In genomic region chr16:70399951-70400350, GRCh38 we compare ENCODE assay signal across 20 cellular contexts.
"Had no signal": no experiment of that assay in that cellular context is flagged by ENCODE, and none has a peak within 500 bp of the region (broad histone marks: within the 10 kb centered on the region; RNA-seq: fewer than 3 reads in every experiment).

No MANE protein-coding gene starts in this region.

- H3K27me3 ChIP-seq: esophagus muscularis mucosa, left lung had no signal

- ATAC-seq: activated CD4-positive, alpha-beta T cell treated with anti-CD3 and anti-CD28 coated beads for 36 hours; activated T-cell treated with anti-CD3 and anti-CD28 coated beads, Interleukin-2, amount 50 U/mL, for 72 hours; left lung; natural killer cell treated with Interleukin-12 subunit alpha and Interleukin-12 subunit beta and Interleukin-15 and Interleukin-18, amount 100 ng/mL, for 72 hours had no signal

- H3K4me3 Mint-ChIP-seq: activated B cell treated with CpG ODN at 0.5 μM for 24 hours; activated CD4-positive, alpha-beta memory T cell treated with anti-CD3 and anti-CD28 coated beads for 36 hours; activated CD4-positive, alpha-beta T cell treated with anti-CD3 and anti-CD28 coated beads for 36 hours; activated naive CD4-positive, alpha-beta T cell treated with anti-CD3 and anti-CD28 coated beads, Interleukin-2, amount 50 U/mL, for 24 hours; activated T-cell treated with anti-CD3 and anti-CD28 coated beads, Interleukin-2, amount 50 U/mL, for 72 hours; brain; natural killer cell treated with Interleukin-12 subunit alpha and Interleukin-12 subunit beta and Interleukin-15 and Interleukin-18, amount 100 ng/mL, for 72 hours had no signal

- H3K27ac ChIP-seq: esophagus muscularis mucosa, left lung, thoracic aorta had no signal

- H3K36me3 Mint-ChIP-seq: activated CD4-positive, alpha-beta memory T cell treated with anti-CD3 and anti-CD28 coated beads for 36 hours; activated naive CD4-positive, alpha-beta T cell treated with anti-CD3 and anti-CD28 coated beads, Interleukin-2, amount 50 U/mL, for 24 hours; natural killer cell treated with Interleukin-12 subunit alpha and Interleukin-12 subunit beta and Interleukin-15 and Interleukin-18, amount 100 ng/mL, for 72 hours had no signal

- H3K27ac Mint-ChIP-seq: activated B cell treated with CpG ODN at 0.5 μM for 24 hours; activated CD4-positive, alpha-beta memory T cell treated with anti-CD3 and anti-CD28 coated beads for 36 hours; activated CD4-positive, alpha-beta T cell treated with anti-CD3 and anti-CD28 coated beads for 36 hours; activated naive CD4-positive, alpha-beta T cell treated with anti-CD3 and anti-CD28 coated beads, Interleukin-2, amount 50 U/mL, for 24 hours; activated T-cell treated with anti-CD3 and anti-CD28 coated beads, Interleukin-2, amount 50 U/mL, for 72 hours had no signal

- H3K9me3 ChIP-seq: esophagus muscularis mucosa, left lung, thoracic aorta had no signal

- H3K9me3 Mint-ChIP-seq: activated B cell treated with CpG ODN at 0.5 μM for 24 hours; activated CD4-positive, alpha-beta memory T cell treated with anti-CD3 and anti-CD28 coated beads for 36 hours; activated naive CD4-positive, alpha-beta T cell treated with anti-CD3 and anti-CD28 coated beads, Interleukin-2, amount 50 U/mL, for 24 hours; activated T-cell treated with anti-CD3 and anti-CD28 coated beads, Interleukin-2, amount 50 U/mL, for 72 hours; brain; natural killer cell treated with Interleukin-12 subunit alpha and Interleukin-12 subunit beta and Interleukin-15 and Interleukin-18, amount 100 ng/mL, for 72 hours had no signal

- DNase-seq: activated B cell treated with CpG ODN at 0.5 μM for 24 hours; activated CD4-positive, alpha-beta memory T cell treated with anti-CD3 and anti-CD28 coated beads for 36 hours; activated CD4-positive, alpha-beta T cell treated with anti-CD3 and anti-CD28 coated beads for 36 hours; activated effector memory CD4-positive, alpha-beta T cell treated with anti-CD3 and anti-CD28 coated beads, Interleukin-2, amount 50 U/mL, for 16 hours; activated T-cell treated with anti-CD3 and anti-CD28 coated beads, Interleukin-2, amount 50 U/mL, for 72 hours; aorta; effector memory CD4-positive, alpha-beta T cell; hippocampal formation; kidney glomerular epithelial cell; left lung; retina; stimulated activated CD4-positive, alpha-beta T cell treated with anti-CD3 and anti-CD28 coated beads, Interleukin-4, amount 100 ng/mL, for 1 hour; stimulated activated naive CD4-positive, alpha-beta T cell treated with Interleukin-2 at 50 U/mL for 16 hours; T-helper 9 cell had no signal

- H3K27me3 Mint-ChIP-seq: activated B cell treated with CpG ODN at 0.5 μM for 24 hours; activated CD4-positive, alpha-beta memory T cell treated with anti-CD3 and anti-CD28 coated beads for 36 hours; activated CD4-positive, alpha-beta T cell treated with anti-CD3 and anti-CD28 coated beads for 36 hours; activated naive CD4-positive, alpha-beta T cell treated with anti-CD3 and anti-CD28 coated beads, Interleukin-2, amount 50 U/mL, for 24 hours; brain; natural killer cell treated with Interleukin-12 subunit alpha and Interleukin-12 subunit beta and Interleukin-15 and Interleukin-18, amount 100 ng/mL, for 72 hours had no signal

- H3K4me3 ChIP-seq: esophagus muscularis mucosa, left lung, lung, thoracic aorta had no signal
